In the genomic region with DNA sequence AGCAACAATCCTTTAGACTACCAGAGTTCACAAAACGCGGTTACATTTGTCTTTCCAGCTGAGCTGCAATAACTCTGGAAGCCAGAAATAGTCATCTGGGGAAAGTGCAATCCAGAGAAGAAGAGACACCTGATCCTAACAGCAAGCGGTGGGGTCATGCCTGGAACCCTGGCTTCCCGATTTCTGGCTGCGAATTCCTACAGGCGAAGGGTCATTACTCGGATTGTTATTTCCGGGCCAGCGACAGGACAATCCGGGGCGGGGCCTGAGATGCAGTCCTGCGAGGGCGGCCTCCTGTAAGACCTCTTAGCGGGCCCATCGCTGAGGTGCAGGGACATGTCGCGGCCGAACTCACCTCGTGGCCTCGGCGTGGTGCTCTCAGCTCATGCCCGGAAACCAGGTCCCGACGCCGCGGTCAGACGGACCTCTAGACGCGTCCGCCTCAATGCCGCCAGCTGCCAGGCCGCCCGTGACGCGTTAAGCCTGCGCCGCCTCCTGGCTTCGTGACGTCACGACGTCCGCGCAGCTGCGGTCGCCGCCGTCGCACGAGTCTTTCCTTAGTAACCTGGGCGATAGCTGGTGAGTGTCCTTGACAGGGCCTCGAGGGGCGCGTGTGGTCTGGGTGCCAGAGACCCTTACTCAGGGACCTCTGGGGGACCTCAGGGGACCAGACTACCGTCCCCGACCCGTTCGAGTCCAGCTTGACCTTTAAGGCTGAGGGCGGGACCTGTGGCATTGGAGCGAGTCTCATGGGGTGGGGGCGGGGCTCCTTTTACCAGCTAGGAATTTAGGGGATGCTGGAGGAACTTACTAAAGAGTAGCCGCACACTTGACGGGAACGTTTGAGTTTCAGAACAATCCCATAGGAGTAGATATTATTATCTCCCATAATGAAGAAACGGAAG, we compare ENCODE assay signal across 8 cellular contexts. TPM values are rescaled to one million over a fixed set of nuclear protein-coding genes. Genes with fewer than 3 reads are reported as not detected.
DNase-seq lines count a peak whose midpoint lies in the region; TF ChIP-seq lines count a peak whose summit lies in the region.

A gene with protein sequence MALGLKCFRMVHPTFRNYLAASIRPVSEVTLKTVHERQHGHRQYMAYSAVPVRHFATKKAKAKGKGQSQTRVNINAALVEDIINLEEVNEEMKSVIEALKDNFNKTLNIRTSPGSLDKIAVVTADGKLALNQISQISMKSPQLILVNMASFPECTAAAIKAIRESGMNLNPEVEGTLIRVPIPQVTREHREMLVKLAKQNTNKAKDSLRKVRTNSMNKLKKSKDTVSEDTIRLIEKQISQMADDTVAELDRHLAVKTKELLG (plus strand): TSS at position 523 of the 905 bp plus-strand sequence. CDS start 6,010 bp downstream, outside the sequence.
A gene with protein sequence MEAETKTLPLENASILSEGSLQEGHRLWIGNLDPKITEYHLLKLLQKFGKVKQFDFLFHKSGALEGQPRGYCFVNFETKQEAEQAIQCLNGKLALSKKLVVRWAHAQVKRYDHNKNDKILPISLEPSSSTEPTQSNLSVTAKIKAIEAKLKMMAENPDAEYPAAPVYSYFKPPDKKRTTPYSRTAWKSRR (minus strand): TSS at position 481 of the 905 bp plus-strand sequence. CDS start 3,348 bp downstream, outside the sequence.

- H3K4me3 ChIP-seq in NT2/D1 (ENCODE audit: insufficient read length, low read depth) (peak within 1 kb of the TSS; percentile 89), mesodermal cell (ENCODE audit: extremely low read depth, insufficient read depth, low read length, poor library complexity, severe bottlenecking) (peak within 1 kb of the TSS; percentile 84)

- 0 to 1% methylated on average over 50 to 57 of the region's 64 CpGs for WGBS in mesodermal cell (ENCODE audit: insufficient coverage in 2 of 2), 2 experiments

- peaks cover 54% of the 10 kb centered on the region for H3K36me3 ChIP-seq in NT2/D1 (ENCODE audit: insufficient read depth, insufficient read length, low read length)
- H3K36me3 ChIP-seq in mesodermal cell (ENCODE audit: control insufficient read depth, insufficient read depth, low read length): peaks cover 36% of the 10 kb centered on the region

- peak within 1 kb of the TSS; percentile 96 for H3K27ac ChIP-seq in mesodermal cell (ENCODE audit: low read depth, low read length, severe bottlenecking)

- TF ChIP-seq CTCF in GM20000 (IDR thresholded peaks at IDR 0.05; ENCODE audit: extremely low read depth, missing control alignments): no peak

- H3K27me3 ChIP-seq in NT2/D1 (ENCODE audit: insufficient read depth, insufficient read length): no peaks in the 10 kb centered on the region

- peak within 1 kb of the TSS; percentile 94 for H3K9ac ChIP-seq in NT2/D1 (ENCODE audit: insufficient read length, low read depth)

- H3K4me1 ChIP-seq in NT2/D1 (ENCODE audit: insufficient read depth, insufficient read length) (no peaks in the 10 kb centered on the region), mesodermal cell (ENCODE audit: control insufficient read depth, insufficient read depth, low read length, poor library complexity, severe bottlenecking) (peaks cover 9% of the 10 kb centered on the region)

- in situ Hi-C loops in endometrial microvascular endothelial cells (cut with HindIII; ENCODE audit: inconsistent ontology term, low pct_unique_long_range_greater_than_20kb, low sequenced_read_pairs): no loop called here

- no peaks in the 10 kb centered on the region for H3K9me3 ChIP-seq in NT2/D1 (ENCODE audit: insufficient read depth, low read length)
- H3K9me3 ChIP-seq in mesodermal cell (ENCODE audit: control insufficient read depth, low read length): no peaks in the 10 kb centered on the region

- DNase-seq in COR-L47 (lab: John Stamatoyannopoulos, UW): peak; percentile 87
- peak; percentile 87 for DNase-seq in GM20000 (ENCODE audit: low spot score)
- peak; percentile 93 for DNase-seq in HT-29 (ENCODE audit: low spot score)
- peak; percentile 90 for DNase-seq in NT2/D1 (ENCODE audit: low read depth, low spot score)
- peak; percentile 72 for DNase-seq in activated CD8-positive, alpha-beta memory T cell treated with anti-CD3 and anti-CD28 coated beads, Interleukin-2, amount 50 U/mL, for 24 hours (ENCODE audit: extremely low read depth)
- DNase-seq in stimulated activated CD8-positive, alpha-beta memory T cell treated with anti-CD3 and anti-CD28 coated beads, Interleukin-15, amount 100 ng/mL, for 24 hours (ENCODE audit: low read depth): peak; percentile 91

RNA-seq across cellular contexts. Expression of the first gene that starts in this region (rescaled TPM):
- 49.3 and 52.4 TPM in 2 replicates for total RNA-seq in HT-29 (2014; rRNA removed; shearing (Covaris generic))
- 51.4 TPM for total RNA-seq in endometrial microvascular endothelial cells (ENCODE audit: inconsistent ontology term)
- polyA plus RNA-seq in mesodermal cell (2013, experiment 1 of 2): 30.1 TPM
- 29.4 TPM for polyA plus RNA-seq in mesodermal cell (2013, experiment 2 of 2)

RNA-seq across cellular contexts. Expression of the second gene that starts in this region (rescaled TPM):
- 4.4 and 6.2 TPM in 2 replicates for total RNA-seq in HT-29 (2014; rRNA removed; shearing (Covaris generic))
- 18.7 TPM for total RNA-seq in endometrial microvascular endothelial cells (ENCODE audit: inconsistent ontology term)
- 24.0 TPM for polyA plus RNA-seq in mesodermal cell (2013, experiment 1 of 2)
- polyA plus RNA-seq in mesodermal cell (2013, experiment 2 of 2): 22.6 TPM

Comparison
In these comparisons a context has a peak if more than half of its experiments do, and no peak if none do; other contexts are left out.
1. Peak in every context shown above with its lines: DNase-seq, H3K4me3 ChIP-seq and H3K27ac ChIP-seq.